1 cellular context compared by ENCODE assay signal in the genomic region with DNA sequence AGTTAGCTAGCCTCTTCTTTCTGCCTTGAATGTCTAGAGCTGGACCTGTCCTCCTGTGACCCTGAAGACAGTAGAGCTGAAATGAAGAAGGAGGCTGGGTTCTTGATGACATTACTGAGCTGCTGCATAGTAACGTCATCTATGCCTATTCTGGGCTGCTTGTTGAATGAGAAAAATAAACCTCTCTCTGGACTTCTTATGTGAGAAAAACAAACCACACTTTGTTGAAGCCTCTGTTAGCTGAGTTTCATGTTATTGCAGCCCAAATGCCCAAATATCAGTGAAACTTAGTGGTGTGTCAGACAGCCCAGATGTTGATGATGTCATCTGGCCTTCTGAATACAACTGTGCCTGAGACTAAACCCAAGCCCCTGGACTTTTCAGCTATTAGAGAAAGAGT.
TF ChIP-seq lines count a peak whose summit lies in the region.

No MANE protein-coding gene starts in this region.

TF ChIP-seq in K562, 482 proteins besides CTCF, POLR2A, EP300 and RAD21:
- TF ChIP-seq EP400 (IDR thresholded peaks at IDR 0.05) (no peak), RFX5 (IDR thresholded peaks at IDR 0.05; ENCODE audit: low read depth, low read length) (no peak), ATF1 (CRISPR knock-in tag; IDR thresholded peaks at IDR 0.05) (no peak), ATF1 (tag; IDR thresholded peaks at IDR 0.05) (peak; percentile 19; the same call in 1 of the 2 replicates), ASH1L (IDR thresholded peaks at IDR 0.05; ENCODE audit: borderline replicate concordance, low read depth, partially characterized antibody) (no peak), HDAC8 (tag; IDR thresholded peaks at IDR 0.05) (no peak), L3MBTL2 (IDR thresholded peaks at IDR 0.05) (no peak), ZNF224 (CRISPR knock-in tag; IDR thresholded peaks at IDR 0.05) (no peak), JUND (IDR thresholded peaks at IDR 0.05; ENCODE audit: borderline replicate concordance, low read depth, low read length) (no peak), JUND (tag; IDR thresholded peaks at IDR 0.05; ENCODE audit: borderline replicate concordance, low read depth, low read length) (0 out of 3 replicates have a peak, but pooled peaks have one; percentile 32), KLF16 (IDR thresholded peaks at IDR 0.05) (no peak), ATF7 (IDR thresholded peaks at IDR 0.05) (peak; percentile 64; the same call in 1 of the 2 replicates), KLF6 (CRISPR knock-in tag; IDR thresholded peaks at IDR 0.05; ENCODE audit: borderline replicate concordance) (no peak), JUN (IDR thresholded peaks at IDR 0.05; ENCODE audit: borderline replicate concordance, low read depth, low read length) (peak; percentile 50; the same call in 1 of the 2 replicates), JUN (CRISPR knock-in tag; IDR thresholded peaks at IDR 0.05; ENCODE audit: borderline replicate concordance) (no peak), SP2 (IDR thresholded peaks at IDR 0.05; ENCODE audit: extremely low read depth, low read depth, low read length, poor library complexity, severe bottlenecking) (no peak), EZH2 (IDR thresholded peaks at IDR 0.05; ENCODE audit: borderline replicate concordance, low read depth, low read length) (no peak), NONO (IDR thresholded peaks at IDR 0.05; ENCODE audit: low read depth in 2 of 2, low read length in 1 of 2) (no peak), C11orf30 (IDR thresholded peaks at IDR 0.05; ENCODE audit: low read depth) (no peak), NFYB (IDR thresholded peaks at IDR 0.05; ENCODE audit: extremely low read depth, insufficient read length) (no peak)
- TF ChIP-seq, protein P1, sequence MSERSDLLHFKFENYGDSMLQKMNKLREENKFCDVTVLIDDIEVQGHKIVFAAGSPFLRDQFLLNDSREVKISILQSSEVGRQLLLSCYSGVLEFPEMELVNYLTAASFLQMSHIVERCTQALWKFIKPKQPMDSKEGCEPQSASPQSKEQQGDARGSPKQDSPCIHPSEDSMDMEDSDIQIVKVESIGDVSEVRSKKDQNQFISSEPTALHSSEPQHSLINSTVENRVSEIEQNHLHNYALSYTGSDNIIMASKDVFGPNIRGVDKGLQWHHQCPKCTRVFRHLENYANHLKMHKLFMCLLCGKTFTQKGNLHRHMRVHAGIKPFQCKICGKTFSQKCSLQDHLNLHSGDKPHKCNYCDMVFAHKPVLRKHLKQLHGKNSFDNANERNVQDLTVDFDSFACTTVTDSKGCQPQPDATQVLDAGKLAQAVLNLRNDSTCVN (CRISPR knock-in tag; IDR thresholded peaks at IDR 0.05) = no peak
- TF ChIP-seq, protein P2, sequence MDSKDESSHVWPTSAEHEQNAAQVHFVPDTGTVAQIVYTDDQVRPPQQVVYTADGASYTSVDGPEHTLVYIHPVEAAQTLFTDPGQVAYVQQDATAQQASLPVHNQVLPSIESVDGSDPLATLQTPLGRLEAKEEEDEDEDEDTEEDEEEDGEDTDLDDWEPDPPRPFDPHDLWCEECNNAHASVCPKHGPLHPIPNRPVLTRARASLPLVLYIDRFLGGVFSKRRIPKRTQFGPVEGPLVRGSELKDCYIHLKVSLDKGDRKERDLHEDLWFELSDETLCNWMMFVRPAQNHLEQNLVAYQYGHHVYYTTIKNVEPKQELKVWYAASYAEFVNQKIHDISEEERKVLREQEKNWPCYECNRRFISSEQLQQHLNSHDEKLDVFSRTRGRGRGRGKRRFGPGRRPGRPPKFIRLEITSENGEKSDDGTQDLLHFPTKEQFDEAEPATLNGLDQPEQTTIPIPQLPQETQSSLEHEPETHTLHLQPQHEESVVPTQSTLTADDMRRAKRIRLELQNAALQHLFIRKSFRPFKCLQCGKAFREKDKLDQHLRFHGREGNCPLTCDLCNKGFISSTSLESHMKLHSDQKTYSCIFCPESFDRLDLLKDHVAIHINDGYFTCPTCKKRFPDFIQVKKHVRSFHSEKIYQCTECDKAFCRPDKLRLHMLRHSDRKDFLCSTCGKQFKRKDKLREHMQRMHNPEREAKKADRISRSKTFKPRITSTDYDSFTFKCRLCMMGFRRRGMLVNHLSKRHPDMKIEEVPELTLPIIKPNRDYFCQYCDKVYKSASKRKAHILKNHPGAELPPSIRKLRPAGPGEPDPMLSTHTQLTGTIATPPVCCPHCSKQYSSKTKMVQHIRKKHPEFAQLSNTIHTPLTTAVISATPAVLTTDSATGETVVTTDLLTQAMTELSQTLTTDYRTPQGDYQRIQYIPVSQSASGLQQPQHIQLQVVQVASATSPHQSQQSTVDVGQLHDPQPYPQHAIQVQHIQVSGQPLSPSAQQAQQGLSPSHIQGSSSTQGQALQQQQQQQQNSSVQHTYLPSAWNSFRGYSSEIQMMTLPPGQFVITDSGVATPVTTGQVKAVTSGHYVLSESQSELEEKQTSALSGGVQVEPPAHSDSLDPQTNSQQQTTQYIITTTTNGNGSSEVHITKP (IDR thresholded peaks at IDR 0.05; ENCODE audit: partially characterized antibody) = no peak
- TF ChIP-seq, protein P3, sequence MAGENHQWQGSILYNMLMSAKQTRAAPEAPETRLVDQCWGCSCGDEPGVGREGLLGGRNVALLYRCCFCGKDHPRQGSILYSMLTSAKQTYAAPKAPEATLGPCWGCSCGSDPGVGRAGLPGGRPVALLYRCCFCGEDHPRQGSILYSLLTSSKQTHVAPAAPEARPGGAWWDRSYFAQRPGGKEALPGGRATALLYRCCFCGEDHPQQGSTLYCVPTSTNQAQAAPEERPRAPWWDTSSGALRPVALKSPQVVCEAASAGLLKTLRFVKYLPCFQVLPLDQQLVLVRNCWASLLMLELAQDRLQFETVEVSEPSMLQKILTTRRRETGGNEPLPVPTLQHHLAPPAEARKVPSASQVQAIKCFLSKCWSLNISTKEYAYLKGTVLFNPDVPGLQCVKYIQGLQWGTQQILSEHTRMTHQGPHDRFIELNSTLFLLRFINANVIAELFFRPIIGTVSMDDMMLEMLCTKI (IDR thresholded peaks at IDR 0.05; ENCODE audit: partially characterized antibody) = no peak
- TF ChIP-seq, protein P4, sequence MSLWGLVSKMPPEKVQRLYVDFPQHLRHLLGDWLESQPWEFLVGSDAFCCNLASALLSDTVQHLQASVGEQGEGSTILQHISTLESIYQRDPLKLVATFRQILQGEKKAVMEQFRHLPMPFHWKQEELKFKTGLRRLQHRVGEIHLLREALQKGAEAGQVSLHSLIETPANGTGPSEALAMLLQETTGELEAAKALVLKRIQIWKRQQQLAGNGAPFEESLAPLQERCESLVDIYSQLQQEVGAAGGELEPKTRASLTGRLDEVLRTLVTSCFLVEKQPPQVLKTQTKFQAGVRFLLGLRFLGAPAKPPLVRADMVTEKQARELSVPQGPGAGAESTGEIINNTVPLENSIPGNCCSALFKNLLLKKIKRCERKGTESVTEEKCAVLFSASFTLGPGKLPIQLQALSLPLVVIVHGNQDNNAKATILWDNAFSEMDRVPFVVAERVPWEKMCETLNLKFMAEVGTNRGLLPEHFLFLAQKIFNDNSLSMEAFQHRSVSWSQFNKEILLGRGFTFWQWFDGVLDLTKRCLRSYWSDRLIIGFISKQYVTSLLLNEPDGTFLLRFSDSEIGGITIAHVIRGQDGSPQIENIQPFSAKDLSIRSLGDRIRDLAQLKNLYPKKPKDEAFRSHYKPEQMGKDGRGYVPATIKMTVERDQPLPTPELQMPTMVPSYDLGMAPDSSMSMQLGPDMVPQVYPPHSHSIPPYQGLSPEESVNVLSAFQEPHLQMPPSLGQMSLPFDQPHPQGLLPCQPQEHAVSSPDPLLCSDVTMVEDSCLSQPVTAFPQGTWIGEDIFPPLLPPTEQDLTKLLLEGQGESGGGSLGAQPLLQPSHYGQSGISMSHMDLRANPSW (CRISPR knock-in tag; IDR thresholded peaks at IDR 0.05) = no peak
- TF ChIP-seq, protein P5, sequence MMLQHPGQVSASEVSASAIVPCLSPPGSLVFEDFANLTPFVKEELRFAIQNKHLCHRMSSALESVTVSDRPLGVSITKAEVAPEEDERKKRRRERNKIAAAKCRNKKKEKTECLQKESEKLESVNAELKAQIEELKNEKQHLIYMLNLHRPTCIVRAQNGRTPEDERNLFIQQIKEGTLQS (IDR thresholded peaks at IDR 0.05) = peak; percentile 84
- TF ChIP-seq, protein P5 (CRISPR knock-in tag; conservative IDR thresholded peaks at IDR 0.05) = no peak
